Comparison of ENCODE assay signal across 8 cellular contexts in genomic region chr12:47813491-47814196, GRCh38. TPM values are rescaled to one million over a fixed set of nuclear protein-coding genes. Genes with fewer than 3 reads are reported as not detected.
DNase-seq lines count a peak whose midpoint lies in the region; ATAC-seq, FAIRE-seq and TF ChIP-seq lines count a peak whose summit lies in the region.

No MANE protein-coding gene starts in this region.

- ATAC-seq in A549 = peak; percentile 35 to 59; a peak in 5 of 6 replicates
- peak; percentile 35 for ATAC-seq in GM18508 (IDR thresholded peaks at IDR 0.05; ENCODE audit: insufficient read depth, unreplicated experiment)
- peak; percentile 26 for ATAC-seq in HG02970 (IDR thresholded peaks at IDR 0.05; ENCODE audit: low FRiP score, unreplicated experiment)

- TF ChIP-seq POLR2A in A549 (IDR thresholded peaks at IDR 0.05; ENCODE audit: low read length) (no peak), H1 (IDR thresholded peaks at IDR 0.05; ENCODE audit: control extremely low read depth in 1 of 2, low read depth in 2 of 2, low read length in 2 of 2) (no peak; a peak in 1 of 3 replicates)

- H3K18ac ChIP-seq in H1 (ENCODE audit: extremely low read depth, low read length) = peak overlapping the region; percentile 19

- TF ChIP-seq CTCF in A549 (IDR thresholded peaks at IDR 0.05) = no peak
- TF ChIP-seq CTCF in H1 (IDR thresholded peaks at IDR 0.05; ENCODE audit: control extremely low read depth in 1 of 3, insufficient read depth in 1 of 3, low read depth in 1 of 3, low read length in 3 of 3) = no peak
- TF ChIP-seq CTCF in neural cell (IDR thresholded peaks at IDR 0.05; ENCODE audit: poor library complexity, severe bottlenecking) = no peak

- TF ChIP-seq EP300 in A549 (IDR thresholded peaks at IDR 0.05) (no peak), H1 (IDR thresholded peaks at IDR 0.05; ENCODE audit: borderline replicate concordance in 1 of 2, low read depth in 2 of 2, low read length in 2 of 2) (no peak), neural cell (conservative IDR thresholded peaks at IDR 0.05; ENCODE audit: poor library complexity, severe bottlenecking) (no peak)

- H3K9ac ChIP-seq in H1 (replicated peaks in 1 of 4; ENCODE audit: extremely low read depth in 1 of 4, low read depth in 3 of 4, low read length in 3 of 4) (peak overlapping the region in 1 of 4 experiments; percentile 34; a peak in 2 of 7 replicates), neural cell (ENCODE audit: low read length) (peak overlapping the region; percentile 54)

- DNase-seq in A549 (ENCODE audit: low read depth in 1 of 2, low spot score in 1 of 2) (peak in 1 of 2 experiments; percentile 58), RPMI8226 (peak; percentile 85), H1 (ENCODE audit: low read depth in 1 of 2, low spot score in 2 of 2) (no peak), NCI-H2081 treated with DMSO at 0.1 percent for 48 hours (lab: John Stamatoyannopoulos, UW) (no peak), middle frontal gyrus (ENCODE audit: extremely low spot score, low spot score) (no peak)

- H3K27me3 ChIP-seq in H1 (replicated peaks in 1 of 4; ENCODE audit: control insufficient read depth in 3 of 4, extremely low read depth in 1 of 4, insufficient read depth in 3 of 4, low read length in 3 of 4) (no peaks in the 10 kb centered on the region), neural cell (ENCODE audit: insufficient read depth, low read depth, low read length) (no peaks in the 10 kb centered on the region)

- peak overlapping the region; percentile 0 for H2BK120ac ChIP-seq in H1 (replicated peaks; ENCODE audit: low read depth, low read length)

- H3F3A ChIP-seq in neural cell (ENCODE audit: insufficient read depth, low read length, poor library complexity, severe bottlenecking) = no peaks in the 10 kb centered on the region

- CTCF ChIA-PET in A549 (lab: Yijun Ruan, JAX) (interaction anchor here (0.6 to 59.0 kb wide), 12 partner anchors 12 to 137 kb away, joined by 3 to 1532 read pairs (median 4); no protein-coding TSS in a partner anchor), H1 (lab: Charles Lee; ENCODE audit: partially characterized antibody) (interaction anchor here (0.8 to 58.8 kb wide), 15 partner anchors 9 to 215 kb away, joined by 3 to 2001 read pairs (median 5); no protein-coding TSS in a partner anchor)

- H3K79me2 ChIP-seq in H1 (ENCODE audit: control insufficient read depth in 1 of 2, insufficient read depth in 2 of 2, low read length in 2 of 2) (peaks cover 4 to 84% of the 10 kb centered on the region in 2 experiments; a peak in 3 of 4 replicates), neural cell (replicated peaks; ENCODE audit: insufficient read depth, low read length) (peaks cover 10% of the 10 kb centered on the region)

- H3K23ac ChIP-seq in H1 (ENCODE audit: insufficient read length) = no peak overlapping the region

- FAIRE-seq in A549 (lab: Jason Lieb, UNC) (no peak), H1 (lab: Jason Lieb, UNC) (no peak)

- H4K20me1 ChIP-seq in H1 (replicated peaks in 1 of 2; ENCODE audit: control insufficient read depth in 1 of 2, insufficient read depth in 2 of 2, low read length in 2 of 2) (peaks cover 5 to 24% of the 10 kb centered on the region in 2 experiments), neural cell (ENCODE audit: insufficient read depth) (no peaks in the 10 kb centered on the region)

- peak overlapping the region; percentile 76 to 85 for H3K27ac ChIP-seq in A549
- peak overlapping the region; percentile 79 for H3K27ac ChIP-seq in H1 (ENCODE audit: low read depth, low read length)
- peak overlapping the region; percentile 58 for H3K27ac ChIP-seq in neural cell (ENCODE audit: low read length)

- TF ChIP-seq RAD21 in A549 (conservative IDR thresholded peaks at IDR 0.05 in 1 of 2, IDR thresholded peaks at IDR 0.05 in 1 of 2) (no peak), H1 (IDR thresholded peaks at IDR 0.05 in 1 of 2, conservative IDR thresholded peaks at IDR 0.05 in 1 of 2; ENCODE audit: low read depth in 2 of 2, low read length in 2 of 2) (no peak), neural cell (conservative IDR thresholded peaks at IDR 0.05) (no peak)

- H3K4me3 ChIP-seq in A549 (peak overlapping the region; percentile 37), H1 (ENCODE audit: extremely low read depth in 1 of 4, insufficient read depth in 2 of 4, low read depth in 3 of 4, low read length in 4 of 4) (peak overlapping the region in 3 of 4 experiments; percentile 38 to 55 (median 42); a peak in 6 of 8 replicates), neural cell (ENCODE audit: low read length) (peak overlapping the region; percentile 59)

- H2BK12ac ChIP-seq in H1 (ENCODE audit: low read depth, low read length) = peak overlapping the region; percentile 82

- H4K91ac ChIP-seq in H1 (replicated peaks; ENCODE audit: insufficient read length, low read length) = peak overlapping the region; percentile 86

- peaks cover 5% of the 10 kb centered on the region for H3K23me2 ChIP-seq in H1 (ENCODE audit: low read depth, low read length)

- H3K4me2 ChIP-seq in A549 (peak overlapping the region; percentile 94), H1 (ENCODE audit: insufficient read depth in 1 of 2, low read depth in 2 of 2, low read length in 2 of 2) (peak overlapping the region; percentile 71 to 76), neural cell (ENCODE audit: low read length) (peak overlapping the region; percentile 43)

- WGBS in A549 (ENCODE audit: missing lambda C conversion rate) = 59% methylated on average over 9 of the region's 9 CpGs
- 40% methylated on average over 9 of the region's 9 CpGs; no CpG with 5 or more reads in 1 of the 2 experiments for WGBS in H1 (ENCODE audit: extremely low coverage in 1 of 2, insufficient coverage in 1 of 2, insufficient read length in 1 of 2, insufficient replicate concordance in 2 of 2, low coverage in 1 of 2, low lambda C conversion rate in 2 of 2, missing lambda C conversion rate in 1 of 2), 2 experiments

- H2BK15ac ChIP-seq in H1 (ENCODE audit: low read length) = peak overlapping the region; percentile 62; the same call in 1 of the 2 replicates

- no peaks in the 10 kb centered on the region for H3K36me3 ChIP-seq in H1 (ENCODE audit: control insufficient read depth in 2 of 4, insufficient read depth in 4 of 4, low read length in 3 of 4)
- no peaks in the 10 kb centered on the region for H3K36me3 ChIP-seq in neural cell (ENCODE audit: insufficient read depth, low read length)

- peaks cover 92% of the 10 kb centered on the region for H3K4me1 ChIP-seq in A549
- peaks cover 28 to 72% (median 58%) of the 10 kb centered on the region in 4 experiments for H3K4me1 ChIP-seq in H1 (replicated peaks in 1 of 4; ENCODE audit: control insufficient read depth in 3 of 4, insufficient read depth in 4 of 4, low read length in 3 of 4)

- peak overlapping the region; percentile 72 for H4K8ac ChIP-seq in H1 (ENCODE audit: extremely low read depth, insufficient read depth, low read length)

- H3K14ac ChIP-seq in H1 (ENCODE audit: insufficient read length) = no peak overlapping the region

- no peaks in the 10 kb centered on the region for H3K9me2 ChIP-seq in neural cell (ENCODE audit: insufficient read depth, low read length)

- H2BK5ac ChIP-seq in H1 (ENCODE audit: low read depth, low read length) = peak overlapping the region; percentile 90

- H3K9me3 ChIP-seq in A549 = no peaks in the 10 kb centered on the region
- H3K9me3 ChIP-seq in H1 (ENCODE audit: insufficient read depth in 2 of 2, low read depth in 1 of 2, low read length in 1 of 2) = no peaks in the 10 kb centered on the region
- H3K9me3 ChIP-seq in neural cell (ENCODE audit: low read length) = no peaks in the 10 kb centered on the region

- H2AK5ac ChIP-seq in H1 (ENCODE audit: low read depth, low read length) = peak overlapping the region; percentile 69; the same call in 1 of the 2 replicates

- H4K5ac ChIP-seq in H1 (ENCODE audit: insufficient read length, low read depth, low read length) = peak overlapping the region; percentile 67

- H3K79me1 ChIP-seq in H1 (ENCODE audit: low read depth, low read length) = peaks cover 12% of the 10 kb centered on the region

- no peak overlapping the region for H3K4ac ChIP-seq in H1 (replicated peaks; ENCODE audit: insufficient read length, low read depth, low read length)

- 0 out of 2 replicates have a peak overlapping the region, but pooled peaks have one; percentile 26 for H2BK20ac ChIP-seq in H1 (ENCODE audit: low read length)

- H2AFZ ChIP-seq in H1 (ENCODE audit: low read length) (no peak overlapping the region), neural cell (ENCODE audit: low read depth, low read length) (no peak overlapping the region)

- no peak overlapping the region for H3K56ac ChIP-seq in H1 (replicated peaks; ENCODE audit: insufficient read length, low read depth, low read length)

- POLR2A ChIA-PET in A549 (lab: Yijun Ruan, JAX) (interaction anchor here (1.0 kb wide), 1 partner anchor 24 kb away, joined by 3 read pairs; no protein-coding TSS in a partner anchor), H1 (lab: Charles Lee; ENCODE audit: partially characterized antibody) (interaction anchor here (0.6 to 29.3 kb wide), 9 partner anchors 9 to 416 kb away, joined by 3 to 480 read pairs (median 11); partner anchors contain the start of gene PFKM)

RNA-seq across cellular contexts. Expression of gene HDAC7, which starts 6.1 kb away (rescaled TPM):
- polyA plus RNA-seq in A549 (2011; rRNA removed) (17.2 and 20.8 TPM in 2 replicates), A549 (2017; fragmentation: RNase III; extraction: RNeasy Plus Mini Kit Qiagen cat#74134 plus additional on column Dnase treatment) (34.1 to 38.9 TPM (median 36.0 TPM) in 3 replicates), H1 (2011; rRNA removed) (25.5 and 52.0 TPM in 2 replicates), neural cell (30.2 and 51.5 TPM in 2 replicates)
- polyA plus RNA-seq in A549 (2012; cell fraction: cytosol; rRNA removed) = 42.9 and 56.8 TPM in 2 replicates
- 170 and 171 TPM in 2 replicates for polyA plus RNA-seq in A549 (2012; cell fraction: nucleus; rRNA removed)
- polyA minus RNA-seq in A549 (2011; rRNA and poly(A)+ RNA removed) = 20.2 and 26.1 TPM in 2 replicates
- 82.0 and 84.9 TPM in 2 replicates for total RNA-seq in H1 (2021; fragmentation: NEBNext Ultra II Directional; extraction: Animal tissue kit (Norgen Biotek cat#: 25700))
- 27.2 TPM for polyA plus RNA-seq in H1 (2011; cell fraction: cytosol; rRNA removed)
- 208 TPM for polyA plus RNA-seq in H1 (2011; cell fraction: nucleus; rRNA removed)
- 46.5 to 68.3 TPM (median 65.5 TPM) in 4 replicates for polyA plus RNA-seq in H1 (2012, experiment 1 of 2)
- 57.8 TPM for polyA plus RNA-seq in H1 (2012, experiment 2 of 2)
- 40.9 TPM for polyA plus RNA-seq in H1 (2013, experiment 1 of 2)
- polyA plus RNA-seq in H1 (2013, experiment 2 of 2) = 38.9 TPM
- 11.6 and 23.5 TPM in 2 replicates for polyA minus RNA-seq in H1 (2011; rRNA and poly(A)+ RNA removed)
- 27.2 TPM for polyA minus RNA-seq in H1 (2011; cell fraction: cytosol; rRNA and poly(A)+ RNA removed)
- polyA minus RNA-seq in H1 (2011; cell fraction: nucleus; rRNA and poly(A)+ RNA removed) = 48.1 TPM
- polyA minus RNA-seq in neural cell = 11.9 and 18.7 TPM in 2 replicates

RNA-seq across cellular contexts. Expression of gene SLC48A1, which starts 40.6 kb away (rescaled TPM):
- polyA plus RNA-seq in A549 (2011; rRNA removed) = 25.1 and 27.3 TPM in 2 replicates
- polyA plus RNA-seq in A549 (2012; cell fraction: cytosol; rRNA removed) = 27.5 and 39.0 TPM in 2 replicates
- polyA plus RNA-seq in A549 (2012; cell fraction: nucleus; rRNA removed) = 43.0 and 43.8 TPM in 2 replicates
- polyA plus RNA-seq in A549 (2017; fragmentation: RNase III; extraction: RNeasy Plus Mini Kit Qiagen cat#74134 plus additional on column Dnase treatment) = 32.6 to 35.2 TPM (median 33.3 TPM) in 3 replicates
- polyA minus RNA-seq in A549 (2011; rRNA and poly(A)+ RNA removed) = 37.7 and 42.9 TPM in 2 replicates
- 14.0 and 14.1 TPM in 2 replicates for total RNA-seq in H1 (2021; fragmentation: NEBNext Ultra II Directional; extraction: Animal tissue kit (Norgen Biotek cat#: 25700))
- polyA plus RNA-seq in H1 (2011; rRNA removed) = 9.5 and 12.1 TPM in 2 replicates
- polyA plus RNA-seq in H1 (2011; cell fraction: cytosol; rRNA removed) = 9.6 TPM
- 16.1 TPM for polyA plus RNA-seq in H1 (2011; cell fraction: nucleus; rRNA removed)
- polyA plus RNA-seq in H1 (2012, experiment 1 of 2) = 8.3 to 11.4 TPM (median 10.2 TPM) in 4 replicates
- 8.6 TPM for polyA plus RNA-seq in H1 (2012, experiment 2 of 2)
- 9.4 TPM for polyA plus RNA-seq in H1 (2013, experiment 1 of 2)
- 10.8 TPM for polyA plus RNA-seq in H1 (2013, experiment 2 of 2)
- polyA minus RNA-seq in H1 (2011; rRNA and poly(A)+ RNA removed) = 7.2 and 7.3 TPM in 2 replicates
- 6.8 TPM for polyA minus RNA-seq in H1 (2011; cell fraction: cytosol; rRNA and poly(A)+ RNA removed)
- polyA minus RNA-seq in H1 (2011; cell fraction: nucleus; rRNA and poly(A)+ RNA removed) = 7.3 TPM
- 8.0 and 8.5 TPM in 2 replicates for polyA plus RNA-seq in neural cell
- polyA minus RNA-seq in neural cell = 9.7 and 11.2 TPM in 2 replicates

RNA-seq across cellular contexts. Expression of gene RAPGEF3, which starts 55.0 kb away (rescaled TPM):
- polyA plus RNA-seq in A549 (2011; rRNA removed) (0.70 and 0.75 TPM in 2 replicates), A549 (2017; fragmentation: RNase III; extraction: RNeasy Plus Mini Kit Qiagen cat#74134 plus additional on column Dnase treatment) (0.69 to 0.89 TPM (median 0.88 TPM) in 3 replicates), H1 (2011; rRNA removed) (5.0 and 5.2 TPM in 2 replicates), neural cell (0.30 and 1.5 TPM in 2 replicates)
- polyA plus RNA-seq in A549 (2012; cell fraction: cytosol; rRNA removed) = 0.69 and 0.70 TPM in 2 replicates
- 2.3 and 2.9 TPM in 2 replicates for polyA plus RNA-seq in A549 (2012; cell fraction: nucleus; rRNA removed)
- 1.8 and 2.2 TPM in 2 replicates for polyA minus RNA-seq in A549 (2011; rRNA and poly(A)+ RNA removed)
- 6.7 and 9.4 TPM in 2 replicates for total RNA-seq in H1 (2021; fragmentation: NEBNext Ultra II Directional; extraction: Animal tissue kit (Norgen Biotek cat#: 25700))
- 6.0 TPM for polyA plus RNA-seq in H1 (2011; cell fraction: cytosol; rRNA removed)
- 31.6 TPM for polyA plus RNA-seq in H1 (2011; cell fraction: nucleus; rRNA removed)
- polyA plus RNA-seq in H1 (2012, experiment 1 of 2) = 4.1 to 5.7 TPM (median 5.2 TPM) in 4 replicates
- 3.1 TPM for polyA plus RNA-seq in H1 (2012, experiment 2 of 2)
- 4.2 TPM for polyA plus RNA-seq in H1 (2013, experiment 1 of 2)
- polyA plus RNA-seq in H1 (2013, experiment 2 of 2) = 3.9 TPM
- 5.2 and 8.0 TPM in 2 replicates for polyA minus RNA-seq in H1 (2011; rRNA and poly(A)+ RNA removed)
- polyA minus RNA-seq in H1 (2011; cell fraction: cytosol; rRNA and poly(A)+ RNA removed) = 1.8 TPM
- 16.2 TPM for polyA minus RNA-seq in H1 (2011; cell fraction: nucleus; rRNA and poly(A)+ RNA removed)
- polyA minus RNA-seq in neural cell = 0.23 and 0.49 TPM in 2 replicates

Comparison
In these comparisons a context has a peak if more than half of its experiments do, and no peak if none do; other contexts are left out.
1. H3K4me2 ChIP-seq: peak in every context shown above with its lines; median percentile 94 in A549; 74 in H1; 43 in neural cell.
2. Of the 18 proteins assayed by ChIP-seq in both H1 and A549: peak only in H1: none; only in A549: MAX; in both: none; in neither: 17.